Comparison of ENCODE assay signal across 8 cellular contexts in genomic region chr13:33817843-33818661, GRCh38. TPM values are rescaled to one million over a fixed set of nuclear protein-coding genes. Genes with fewer than 3 reads are reported as not detected.
A peak's percentile ranks its signal among the peaks of the same experiment; 100 is the strongest.
DNase-seq lines count a peak whose midpoint lies in the region; ATAC-seq, FAIRE-seq and TF ChIP-seq lines count a peak whose summit lies in the region.

RFC3 (plus strand) TSS chr13:33818149; CDS start chr13:33818179, 30 bp downstream.

- TF ChIP-seq POLR2A in GM12891 (IDR thresholded peaks at IDR 0.05; ENCODE audit: low read depth, low read length) (peak; percentile 70), heart left ventricle (IDR thresholded peaks at IDR 0.05) (peak in 1 of 2 donors; percentile 42)

- peak within 1 kb of the TSS; percentile 18 to 84 (median 72) for H3K27ac ChIP-seq in heart left ventricle
- peak within 1 kb of the TSS; percentile 64 for H3K27ac ChIP-seq in upper lobe of right lung

- H3K9me3 ChIP-seq in heart left ventricle (no peaks in the 10 kb centered on the region), upper lobe of right lung (no peaks in the 10 kb centered on the region)

- WGBS in heart left ventricle, 4 donors = 1% methylated on average over 50 to 52 of the region's 52 CpGs

- H3K4me3 ChIP-seq in heart left ventricle (peak within 1 kb of the TSS; percentile 62 to 95 (median 80)), upper lobe of right lung (peak within 1 kb of the TSS; percentile 88)

- H3K4me1 ChIP-seq in heart left ventricle (peaks cover 0 to 16% (median 7%) of the 10 kb centered on the region in 12 donors), upper lobe of right lung (no peaks in the 10 kb centered on the region)

- no peak for TF ChIP-seq CTCF in heart left ventricle (IDR thresholded peaks at IDR 0.05)
- no peak for TF ChIP-seq CTCF in upper lobe of right lung (IDR thresholded peaks at IDR 0.05)

- peak; percentile 68 for DNase-seq in GM12891 (ENCODE audit: insufficient read length, low spot score)
- peak; percentile 95 for DNase-seq in NCI-H146 (lab: John Stamatoyannopoulos, UW)
- peak; percentile 72 to 94 (median 84) for DNase-seq in T-helper 1 cell
- peak; percentile 95 for DNase-seq in amniotic epithelial cell (ENCODE audit: low read depth)
- peak; percentile 94 to 96 (median 95) for DNase-seq in heart left ventricle
- DNase-seq in posterior cingulate gyrus = peak; percentile 87 to 98 (median 91)
- peak; percentile 97 for DNase-seq in upper lobe of right lung

- H3K36me3 ChIP-seq in heart left ventricle (peaks cover 0 to 18% (median 9%) of the 10 kb centered on the region in 9 donors), upper lobe of right lung (no peaks in the 10 kb centered on the region)

- intact Hi-C loops in heart left ventricle (cut with DNase I) (loop anchor here in 2 of 10 donors (10.0 kb wide), 2 partner anchors 273 to 347 kb away; no protein-coding TSS in a partner anchor), posterior cingulate gyrus (cut with DNase I) (no loop called here), upper lobe of right lung (cut with DNase I) (no loop called here)

- H3K27me3 ChIP-seq in heart left ventricle (no peaks in the 10 kb centered on the region), upper lobe of right lung (no peaks in the 10 kb centered on the region)

- ATAC-seq in HG02840 (IDR thresholded peaks at IDR 0.05; ENCODE audit: low FRiP score, unreplicated experiment) = peak; percentile 85
- ATAC-seq in heart left ventricle = peak; percentile 92 to 98 (median 96)
- ATAC-seq in upper lobe of right lung = peak; percentile 97

- FAIRE-seq in GM12891 (lab: Jason Lieb, UNC) = peak; percentile 88

TF ChIP-seq in GM12891, 5 proteins besides CTCF, POLR2A, EP300 and RAD21:
- peak; percentile 80 for TF ChIP-seq POU2F2 (IDR thresholded peaks at IDR 0.05; ENCODE audit: low read depth, low read length)
- TF ChIP-seq POLR2AphosphoS5 (IDR thresholded peaks at IDR 0.05; ENCODE audit: low read depth, low read length) = peak; percentile 58; the same call in 1 of the 2 replicates
- peak; percentile 72 for TF ChIP-seq TAF1 (IDR thresholded peaks at IDR 0.05; ENCODE audit: low read depth, low read length)
- no peak for TF ChIP-seq PAX5 (IDR thresholded peaks at IDR 0.05; ENCODE audit: insufficient read depth, low read length, severe bottlenecking)
TF ChIP-seq in GM12891: peak in this region for 3.

RNA-seq across cellular contexts. Expression of gene RFC3, which starts in this region (rescaled TPM):
- polyA plus RNA-seq in GM12891 (2012; ENCODE audit: low read depth, missing spikeins) = 29.8 TPM
- 1 to 10 TPM; 3.4 to 8.8 (median 5.7) TPM for total RNA-seq in heart left ventricle
- 1 to 10 TPM; 2.6 to 7.1 TPM for polyA plus RNA-seq in heart left ventricle
- total RNA-seq in upper lobe of right lung = 7.4 TPM

Comparison
In these comparisons a context has a peak if more than half of its experiments do, and no peak if none do; other contexts are left out.
1. Peak in every context shown above with its lines: DNase-seq, ATAC-seq, H3K4me3 ChIP-seq and H3K27ac ChIP-seq.